1 cellular context compared by ENCODE assay signal in the genomic region with DNA sequence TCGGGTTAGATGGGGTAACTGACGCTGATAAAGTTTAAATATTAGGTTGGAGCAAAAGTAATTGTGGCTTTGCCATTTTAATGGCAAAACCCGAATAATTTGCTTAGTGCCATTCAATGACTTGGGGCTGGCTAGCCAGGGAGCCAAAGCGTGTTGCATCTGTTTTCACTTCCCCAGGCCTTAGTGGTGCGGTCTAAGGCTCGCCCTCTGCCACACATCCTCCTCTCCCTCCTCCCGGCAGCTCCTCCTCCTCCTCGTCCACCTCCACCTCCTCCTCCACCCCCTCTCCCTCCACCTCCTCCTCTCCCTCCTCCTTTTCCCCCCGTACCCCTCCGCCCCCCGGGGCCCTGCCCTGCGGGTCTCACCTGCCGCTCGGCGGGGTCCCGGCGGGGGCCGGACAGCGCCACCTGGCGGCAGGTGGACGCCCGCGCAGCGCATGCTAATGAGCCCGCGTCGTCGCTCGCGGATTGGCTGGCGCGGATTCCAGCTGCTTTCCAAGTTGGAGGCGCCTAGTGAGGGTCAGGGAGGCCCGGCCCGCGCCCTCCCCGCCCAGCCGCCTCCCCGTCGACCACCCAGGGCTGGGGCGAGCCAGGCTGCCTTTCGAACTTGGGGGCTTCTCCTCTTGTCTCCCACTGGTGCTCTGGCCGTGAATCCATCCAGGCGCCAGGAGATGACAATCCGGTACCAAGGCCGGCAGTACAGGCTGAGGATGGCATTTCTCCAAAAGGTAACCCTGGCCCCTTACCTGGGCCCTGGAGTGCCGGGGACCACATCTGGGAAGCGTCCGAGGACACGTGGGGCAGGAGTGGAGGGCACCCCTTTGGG.
TF ChIP-seq lines count a peak whose summit lies in the region.

No MANE protein-coding gene starts in this region.

TF ChIP-seq in GM23338, 12 proteins besides CTCF, POLR2A, EP300 and RAD21 (continued from another document):
- TF ChIP-seq ZNF462 (CRISPR knock-in tag; IDR thresholded peaks at IDR 0.05) (no peak), REST (IDR thresholded peaks at IDR 0.05; ENCODE audit: unreplicated experiment) (no peak), NANOG (IDR thresholded peaks at IDR 0.05; ENCODE audit: borderline replicate concordance) (no peak), CREB1 (CRISPR knock-in tag; IDR thresholded peaks at IDR 0.05; ENCODE audit: low read depth) (peak; percentile 71; the same call in 1 of the 2 replicates)
